In the genomic region with DNA sequence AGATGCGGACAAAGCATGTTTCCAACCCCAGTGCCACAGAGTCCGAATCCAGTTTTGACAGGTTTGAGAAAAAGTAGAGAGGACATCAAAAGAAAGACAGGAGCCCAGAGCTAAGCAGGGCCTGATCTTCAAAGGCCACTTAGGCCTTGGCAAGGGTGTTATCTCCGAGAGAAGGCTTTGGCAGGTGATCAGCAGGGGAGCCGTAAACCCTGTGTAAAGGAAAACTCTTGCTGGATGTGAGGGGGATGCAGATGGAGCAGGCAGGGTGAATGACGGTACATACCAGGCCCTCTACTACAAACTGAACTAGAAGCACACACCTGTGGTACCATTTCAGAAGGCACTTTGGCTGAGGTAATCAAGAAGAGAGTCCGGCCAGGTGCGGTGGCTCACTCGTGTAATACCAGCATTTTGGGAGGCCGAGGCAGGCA, we compare ENCODE assay signal across 8 cellular contexts. TPM values are rescaled to one million over a fixed set of nuclear protein-coding genes. Genes with fewer than 3 reads are reported as not detected.
DNase-seq lines count a peak whose midpoint lies in the region; ATAC-seq and TF ChIP-seq lines count a peak whose summit lies in the region.

No MANE protein-coding gene starts in this region.

- H3K36me3 ChIP-seq in iPS-15b (ENCODE audit: control insufficient read depth, insufficient read depth, low read length) = peaks cover 19% of the 10 kb centered on the region
- H3K36me3 ChIP-seq in stomach = peaks cover 16 to 27% (median 23%) of the 10 kb centered on the region in 4 donors

- DNase-seq in T-helper 1 cell (no peak), stomach (no peak), nucleus accumbens (lab: John Stamatoyannopoulos, UW) (no peak)

- H3K27me3 Mint-ChIP-seq in T-helper 1 cell treated with Interleukin-12 subunit alpha and Interleukin-12 subunit beta and Interleukin-4 antibody, amounts not matched to agents 30 μg/mL and 1 μg/mL, for 36 hours (ENCODE audit: low read depth) = no peaks in the 10 kb centered on the region

- TF ChIP-seq CTCF in VCaP (conservative IDR thresholded peaks at IDR 0.05) (no peak), stomach (IDR thresholded peaks at IDR 0.05) (no peak)

- intact Hi-C loops in stomach (cut with DNase I; ENCODE audit: low total_unique reads) = no loop called here

- H3K27ac ChIP-seq in VCaP (peak overlapping the region; percentile 100), stomach (peak overlapping the region; percentile 93 to 100 (median 100))

- no peak for ATAC-seq in GM21367 (IDR thresholded peaks at IDR 0.05; ENCODE audit: unreplicated experiment)
- no peak for ATAC-seq in HG03565 (IDR thresholded peaks at IDR 0.05; ENCODE audit: unreplicated experiment)

- H3K4me1 ChIP-seq in iPS-15b (ENCODE audit: control insufficient read depth, insufficient read depth, low read length) = peaks cover 2% of the 10 kb centered on the region
- H3K4me1 ChIP-seq in stomach = peaks cover 29 to 41% (median 37%) of the 10 kb centered on the region in 4 donors

- peak overlapping the region; percentile 95 for H3K4me3 ChIP-seq in iPS-15b (ENCODE audit: low read depth, low read length)
- H3K4me3 ChIP-seq in stomach = peak overlapping the region in 3 of 4 donors; percentile 64 to 100 (median 81)

- H3K4me1 Mint-ChIP-seq in T-helper 1 cell treated with Interleukin-12 subunit alpha and Interleukin-12 subunit beta and Interleukin-4 antibody, amounts not matched to agents 30 μg/mL and 1 μg/mL, for 36 hours (ENCODE audit: low read depth) = peaks cover 38% of the 10 kb centered on the region

- TF ChIP-seq POLR2A in stomach (IDR thresholded peaks at IDR 0.05) = no peak

- peak overlapping the region; percentile 100 for H3K27ac Mint-ChIP-seq in T-helper 1 cell treated with Interleukin-12 subunit alpha and Interleukin-12 subunit beta and Interleukin-4 antibody, amounts not matched to agents 30 μg/mL and 1 μg/mL, for 36 hours

- no peaks in the 10 kb centered on the region for H3K9me3 Mint-ChIP-seq in T-helper 1 cell treated with Interleukin-12 subunit alpha and Interleukin-12 subunit beta and Interleukin-4 antibody, amounts not matched to agents 30 μg/mL and 1 μg/mL, for 36 hours

- H3K9me3 ChIP-seq in iPS-15b (ENCODE audit: control insufficient read depth, insufficient read depth, low read length) (no peaks in the 10 kb centered on the region), stomach (no peaks in the 10 kb centered on the region)

- 69 to 78% (median 76%) methylated on average over 9 of the region's 9 CpGs for WGBS in stomach, 5 donors

- no peaks in the 10 kb centered on the region for H3K27me3 ChIP-seq in iPS-15b (ENCODE audit: control insufficient read depth, insufficient read depth, low read length)
- H3K27me3 ChIP-seq in stomach = no peaks in the 10 kb centered on the region

- peak overlapping the region; percentile 99 for H3K4me3 Mint-ChIP-seq in T-helper 1 cell treated with Interleukin-12 subunit alpha and Interleukin-12 subunit beta and Interleukin-4 antibody, amounts not matched to agents 30 μg/mL and 1 μg/mL, for 36 hours

- H3K9ac ChIP-seq in iPS-15b (ENCODE audit: low read depth, low read length) = no peak overlapping the region

- no peak for TF ChIP-seq EP300 in stomach (IDR thresholded peaks at IDR 0.05)

- peaks cover 36% of the 10 kb centered on the region for H3K36me3 Mint-ChIP-seq in T-helper 1 cell treated with Interleukin-12 subunit alpha and Interleukin-12 subunit beta and Interleukin-4 antibody, amounts not matched to agents 30 μg/mL and 1 μg/mL, for 36 hours (ENCODE audit: low read depth)

RNA-seq across cellular contexts. Expression of a gene that starts 1.4 kb away (rescaled TPM):
- 1,000 to 10,000 TPM in 1 of 5 donors, 100 to 1,000 TPM in 4; 468 to 1,215 (median 732) TPM for total RNA-seq in stomach
- polyA plus RNA-seq in stomach = 100 to 1,000 TPM in 2 of 3 donors, 10 to 100 TPM in 1; 87.5 to 193 (median 106) TPM

RNA-seq across cellular contexts. Expression of a gene that starts 56.0 kb away (rescaled TPM):
- total RNA-seq in stomach = not detected
- under 1 TPM in 1 of 3 donors, not detected in 2; 0.15 TPM for polyA plus RNA-seq in stomach
